Comparison of ENCODE assay signal across 1 cellular context in the genomic region with DNA sequence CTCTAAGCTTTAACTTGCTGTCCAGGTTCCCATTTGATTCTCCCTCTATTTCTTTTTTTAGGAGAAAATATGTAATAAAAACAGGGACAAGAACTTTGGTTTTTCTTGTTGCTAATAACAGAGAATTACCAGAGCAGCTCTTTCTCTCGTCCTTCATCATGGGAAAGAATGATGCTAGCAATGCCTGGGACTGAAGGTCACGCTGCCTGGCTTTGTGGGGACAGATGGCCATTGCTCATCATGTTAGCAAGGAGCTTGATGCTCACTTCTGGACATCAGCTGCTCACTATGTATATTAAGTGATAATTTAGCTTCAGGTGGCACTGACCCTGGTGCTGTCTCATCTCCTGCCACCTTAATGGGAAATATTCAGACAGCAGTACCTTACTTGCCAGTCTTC.
TF ChIP-seq lines count a peak whose summit lies in the region.

No MANE protein-coding gene starts in this region.

TF ChIP-seq in HCT116, 20 proteins besides CTCF, POLR2A, EP300 and RAD21 (continued from another document):
- TF ChIP-seq ZBTB33 (IDR thresholded peaks at IDR 0.05; ENCODE audit: extremely low read depth, insufficient replicate concordance, low read length) (no peak), CBX3 (IDR thresholded peaks at IDR 0.05; ENCODE audit: low read depth) (no peak), SP1 (IDR thresholded peaks at IDR 0.05; ENCODE audit: low read depth) (no peak), ZFX (IDR thresholded peaks at IDR 0.05) (no peak), ELF1 (IDR thresholded peaks at IDR 0.05; ENCODE audit: borderline replicate concordance, low read depth) (no peak), TCF7L2 (IDR thresholded peaks at IDR 0.05; ENCODE audit: borderline replicate concordance, extremely low read depth, insufficient read depth, insufficient read length) (no peak), EGR1 (IDR thresholded peaks at IDR 0.05; ENCODE audit: low read depth) (no peak), JUND (IDR thresholded peaks at IDR 0.05) (no peak), EZH2 (IDR thresholded peaks at IDR 0.05) (no peak)
- TF ChIP-seq, protein P1, sequence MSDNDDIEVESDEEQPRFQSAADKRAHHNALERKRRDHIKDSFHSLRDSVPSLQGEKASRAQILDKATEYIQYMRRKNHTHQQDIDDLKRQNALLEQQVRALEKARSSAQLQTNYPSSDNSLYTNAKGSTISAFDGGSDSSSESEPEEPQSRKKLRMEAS (IDR thresholded peaks at IDR 0.05): no peak
TF ChIP-seq in HCT116: peak in this region for 0.
